In the genomic region with DNA sequence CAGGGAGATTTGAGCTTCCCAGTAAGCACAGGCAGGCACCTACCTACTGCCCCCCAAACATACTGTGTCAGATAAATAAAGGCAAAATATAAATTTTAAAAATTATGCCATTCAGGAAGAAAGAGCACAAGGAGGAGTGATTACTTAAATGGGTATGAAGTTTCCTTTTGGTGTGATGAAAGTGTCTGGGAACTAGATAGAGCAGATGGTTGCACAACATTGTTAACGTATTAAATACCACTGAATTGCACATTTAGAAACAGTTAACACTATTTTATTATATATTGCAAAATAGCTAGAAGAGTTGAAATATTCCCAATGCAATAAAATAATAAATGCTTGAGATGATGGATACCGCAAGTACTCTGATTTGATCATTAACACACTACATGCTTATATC, we compare ENCODE assay signal across 18 cellular contexts.
"Had no signal": no experiment of that assay in that cellular context is flagged by ENCODE, and none has a peak within 500 bp of the region (broad histone marks: within the 10 kb centered on the region; RNA-seq: fewer than 3 reads in every experiment).

No MANE protein-coding gene starts in this region.

- ATAC-seq: mucosa of descending colon; natural killer cell treated with Interleukin-12 subunit alpha and Interleukin-12 subunit beta and Interleukin-15 and Interleukin-18, amount 100 ng/mL, for 72 hours; stimulated activated naive B cell treated with anti-CD40 and anti-IgM and Interleukin-4, amounts not matched to agents 10 μg/mL and 1 μg/mL and 100 μg/mL, for 72 hours; T-helper 17 cell; WTC11 had no signal

- DNase-seq: activated CD4-positive, alpha-beta T cell treated with anti-CD3 and anti-CD28 coated beads for 1 hour; activated CD8-positive, alpha-beta memory T cell treated with anti-CD3 and anti-CD28 coated beads, Interleukin-2, amount 50 U/mL, for 4 hours; activated effector memory CD4-positive, alpha-beta T cell treated with anti-CD3 and anti-CD28 coated beads, Interleukin-2, amount 50 U/mL, for 16 hours; activated naive CD4-positive, alpha-beta T cell treated with anti-CD3 and anti-CD28 coated beads, Interleukin-2, amount 10 ng/mL, durations not matched to agents 7 days and 5 days; activated naive CD8-positive, alpha-beta T cell treated with anti-CD3 and anti-CD28 coated beads, Interleukin-2, amount 10 ng/mL, durations not matched to agents 7 days and 5 days; activated T-cell treated with anti-CD3 and anti-CD28 coated beads, Interleukin-2, amount 50 U/mL, for 1 hour; brain microvascular endothelial cell; islet precursor cell; left ventricle myocardium inferior; mucosa of descending colon; stimulated activated CD4-positive, alpha-beta T cell treated with anti-CD3 and anti-CD28 coated beads, Interleukin-15, amount 100 ng/mL, for 24 hours; stimulated activated CD4-positive, alpha-beta T cell treated with anti-CD3 and anti-CD28 coated beads, Interleukin-2, amount 100 ng/mL, for 24 hours; stimulated activated naive B cell treated with anti-CD40 and anti-IgM and Interleukin-4, amounts not matched to agents 10 μg/mL and 1 μg/mL and 100 μg/mL, for 72 hours; T-helper 17 cell; T1000; tibial artery had no signal
